In the genomic region with DNA sequence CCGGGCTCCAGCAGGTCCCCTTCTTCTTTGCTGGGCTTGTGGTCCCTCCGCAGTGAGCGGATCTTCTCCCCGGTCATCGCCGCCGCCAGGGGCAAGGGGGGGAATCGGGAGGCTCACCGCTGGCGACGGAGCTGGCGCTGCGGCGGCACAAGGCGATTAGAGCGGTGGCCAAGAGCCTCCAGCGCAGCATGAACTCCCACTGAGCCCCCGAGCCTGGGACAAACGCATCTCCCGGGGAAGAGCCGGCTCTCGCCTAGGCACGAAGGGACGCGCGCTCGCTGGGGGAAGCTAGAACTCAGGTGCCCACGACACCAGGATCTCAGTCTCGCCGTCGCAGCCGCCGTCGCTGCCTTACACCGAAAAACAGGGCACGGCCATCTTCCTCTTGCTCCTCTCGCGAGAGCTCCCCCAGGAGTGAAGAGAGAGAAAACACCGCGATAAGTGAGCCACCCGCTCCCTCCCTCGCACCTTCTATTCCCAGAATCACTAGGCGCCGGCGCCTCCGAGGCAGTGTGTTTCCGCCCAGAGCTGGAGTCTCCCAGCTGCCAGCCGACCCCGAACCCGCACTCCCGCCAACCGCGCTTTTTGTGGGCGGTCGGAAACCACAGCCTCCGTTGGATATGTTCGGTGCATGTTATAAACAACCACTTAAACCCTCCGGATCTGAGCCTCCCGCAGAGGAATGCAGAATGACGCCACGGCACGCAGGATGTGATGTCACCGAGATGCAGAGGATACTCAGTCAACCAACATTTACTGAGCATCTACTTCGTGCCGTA, we compare ENCODE assay signal across 1 cellular context.
A peak's percentile ranks its signal among the peaks of the same experiment; 100 is the strongest.
TF ChIP-seq lines count a peak whose summit lies in the region.

A gene with protein sequence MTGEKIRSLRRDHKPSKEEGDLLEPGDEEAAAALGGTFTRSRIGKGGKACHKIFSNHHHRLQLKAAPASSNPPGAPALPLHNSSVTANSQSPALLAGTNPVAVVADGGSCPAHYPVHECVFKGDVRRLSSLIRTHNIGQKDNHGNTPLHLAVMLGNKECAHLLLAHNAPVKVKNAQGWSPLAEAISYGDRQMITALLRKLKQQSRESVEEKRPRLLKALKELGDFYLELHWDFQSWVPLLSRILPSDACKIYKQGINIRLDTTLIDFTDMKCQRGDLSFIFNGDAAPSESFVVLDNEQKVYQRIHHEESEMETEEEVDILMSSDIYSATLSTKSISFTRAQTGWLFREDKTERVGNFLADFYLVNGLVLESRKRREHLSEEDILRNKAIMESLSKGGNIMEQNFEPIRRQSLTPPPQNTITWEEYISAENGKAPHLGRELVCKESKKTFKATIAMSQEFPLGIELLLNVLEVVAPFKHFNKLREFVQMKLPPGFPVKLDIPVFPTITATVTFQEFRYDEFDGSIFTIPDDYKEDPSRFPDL (minus strand): TSS at position 391 of the 779 bp plus-strand sequence. CDS start 314 bp downstream, at position 77.

TF ChIP-seq in K562, 482 proteins besides CTCF, POLR2A, EP300 and RAD21 (continued from another document and continues in another):
- TF ChIP-seq, protein P1, sequence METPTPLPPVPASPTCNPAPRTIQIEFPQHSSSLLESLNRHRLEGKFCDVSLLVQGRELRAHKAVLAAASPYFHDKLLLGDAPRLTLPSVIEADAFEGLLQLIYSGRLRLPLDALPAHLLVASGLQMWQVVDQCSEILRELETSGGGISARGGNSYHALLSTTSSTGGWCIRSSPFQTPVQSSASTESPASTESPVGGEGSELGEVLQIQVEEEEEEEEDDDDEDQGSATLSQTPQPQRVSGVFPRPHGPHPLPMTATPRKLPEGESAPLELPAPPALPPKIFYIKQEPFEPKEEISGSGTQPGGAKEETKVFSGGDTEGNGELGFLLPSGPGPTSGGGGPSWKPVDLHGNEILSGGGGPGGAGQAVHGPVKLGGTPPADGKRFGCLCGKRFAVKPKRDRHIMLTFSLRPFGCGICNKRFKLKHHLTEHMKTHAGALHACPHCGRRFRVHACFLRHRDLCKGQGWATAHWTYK (CRISPR knock-in tag; IDR thresholded peaks at IDR 0.05) = peak; percentile 17; the same call in 1 of the 2 replicates
- no peak for TF ChIP-seq PHF21A (IDR thresholded peaks at IDR 0.05; ENCODE audit: borderline replicate concordance, low read depth)
- TF ChIP-seq ZKSCAN1 (IDR thresholded peaks at IDR 0.05; ENCODE audit: low read depth, low read length) = 0 out of 2 replicates have a peak, but pooled peaks have one; percentile 15
- TF ChIP-seq KHSRP (IDR thresholded peaks at IDR 0.05) = peak; percentile 90
- no peak for TF ChIP-seq NCOA6 (IDR thresholded peaks at IDR 0.05)
- TF ChIP-seq PURB (CRISPR knock-in tag; IDR thresholded peaks at IDR 0.05; ENCODE audit: low read depth) = no peak
- TF ChIP-seq ZNF274 (IDR thresholded peaks at IDR 0.05; ENCODE audit: borderline replicate concordance, low read depth, low read length) = no peak
- TF ChIP-seq NR1H2 (CRISPR knock-in tag; IDR thresholded peaks at IDR 0.05) = no peak; the same call in 1 of the 2 replicates
- TF ChIP-seq, protein P2, sequence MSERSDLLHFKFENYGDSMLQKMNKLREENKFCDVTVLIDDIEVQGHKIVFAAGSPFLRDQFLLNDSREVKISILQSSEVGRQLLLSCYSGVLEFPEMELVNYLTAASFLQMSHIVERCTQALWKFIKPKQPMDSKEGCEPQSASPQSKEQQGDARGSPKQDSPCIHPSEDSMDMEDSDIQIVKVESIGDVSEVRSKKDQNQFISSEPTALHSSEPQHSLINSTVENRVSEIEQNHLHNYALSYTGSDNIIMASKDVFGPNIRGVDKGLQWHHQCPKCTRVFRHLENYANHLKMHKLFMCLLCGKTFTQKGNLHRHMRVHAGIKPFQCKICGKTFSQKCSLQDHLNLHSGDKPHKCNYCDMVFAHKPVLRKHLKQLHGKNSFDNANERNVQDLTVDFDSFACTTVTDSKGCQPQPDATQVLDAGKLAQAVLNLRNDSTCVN (CRISPR knock-in tag; IDR thresholded peaks at IDR 0.05) = peak; percentile 71; the same call in 1 of the 2 replicates
- TF ChIP-seq, protein P3, sequence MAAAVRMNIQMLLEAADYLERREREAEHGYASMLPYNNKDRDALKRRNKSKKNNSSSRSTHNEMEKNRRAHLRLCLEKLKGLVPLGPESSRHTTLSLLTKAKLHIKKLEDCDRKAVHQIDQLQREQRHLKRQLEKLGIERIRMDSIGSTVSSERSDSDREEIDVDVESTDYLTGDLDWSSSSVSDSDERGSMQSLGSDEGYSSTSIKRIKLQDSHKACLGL (CRISPR knock-in tag; IDR thresholded peaks at IDR 0.05; ENCODE audit: borderline replicate concordance, poor library complexity, severe bottlenecking) = no peak
- no peak for TF ChIP-seq RBM34 (IDR thresholded peaks at IDR 0.05; ENCODE audit: borderline replicate concordance, insufficient read depth, low read length)
- TF ChIP-seq NUFIP1 (IDR thresholded peaks at IDR 0.05; ENCODE audit: partially characterized antibody) = no peak
- peak; percentile 90 for TF ChIP-seq MTA1 (IDR thresholded peaks at IDR 0.05; ENCODE audit: borderline replicate concordance)
- TF ChIP-seq, protein P4, sequence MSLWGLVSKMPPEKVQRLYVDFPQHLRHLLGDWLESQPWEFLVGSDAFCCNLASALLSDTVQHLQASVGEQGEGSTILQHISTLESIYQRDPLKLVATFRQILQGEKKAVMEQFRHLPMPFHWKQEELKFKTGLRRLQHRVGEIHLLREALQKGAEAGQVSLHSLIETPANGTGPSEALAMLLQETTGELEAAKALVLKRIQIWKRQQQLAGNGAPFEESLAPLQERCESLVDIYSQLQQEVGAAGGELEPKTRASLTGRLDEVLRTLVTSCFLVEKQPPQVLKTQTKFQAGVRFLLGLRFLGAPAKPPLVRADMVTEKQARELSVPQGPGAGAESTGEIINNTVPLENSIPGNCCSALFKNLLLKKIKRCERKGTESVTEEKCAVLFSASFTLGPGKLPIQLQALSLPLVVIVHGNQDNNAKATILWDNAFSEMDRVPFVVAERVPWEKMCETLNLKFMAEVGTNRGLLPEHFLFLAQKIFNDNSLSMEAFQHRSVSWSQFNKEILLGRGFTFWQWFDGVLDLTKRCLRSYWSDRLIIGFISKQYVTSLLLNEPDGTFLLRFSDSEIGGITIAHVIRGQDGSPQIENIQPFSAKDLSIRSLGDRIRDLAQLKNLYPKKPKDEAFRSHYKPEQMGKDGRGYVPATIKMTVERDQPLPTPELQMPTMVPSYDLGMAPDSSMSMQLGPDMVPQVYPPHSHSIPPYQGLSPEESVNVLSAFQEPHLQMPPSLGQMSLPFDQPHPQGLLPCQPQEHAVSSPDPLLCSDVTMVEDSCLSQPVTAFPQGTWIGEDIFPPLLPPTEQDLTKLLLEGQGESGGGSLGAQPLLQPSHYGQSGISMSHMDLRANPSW (CRISPR knock-in tag; IDR thresholded peaks at IDR 0.05) = no peak; the same call in none of the 2 replicates
- TF ChIP-seq ZNF780A (CRISPR knock-in tag; IDR thresholded peaks at IDR 0.05) = no peak
- TF ChIP-seq SIRT6 (IDR thresholded peaks at IDR 0.05; ENCODE audit: low read depth, low read length) = no peak
- no peak for TF ChIP-seq ARID2 (IDR thresholded peaks at IDR 0.05)
- TF ChIP-seq, protein P5, sequence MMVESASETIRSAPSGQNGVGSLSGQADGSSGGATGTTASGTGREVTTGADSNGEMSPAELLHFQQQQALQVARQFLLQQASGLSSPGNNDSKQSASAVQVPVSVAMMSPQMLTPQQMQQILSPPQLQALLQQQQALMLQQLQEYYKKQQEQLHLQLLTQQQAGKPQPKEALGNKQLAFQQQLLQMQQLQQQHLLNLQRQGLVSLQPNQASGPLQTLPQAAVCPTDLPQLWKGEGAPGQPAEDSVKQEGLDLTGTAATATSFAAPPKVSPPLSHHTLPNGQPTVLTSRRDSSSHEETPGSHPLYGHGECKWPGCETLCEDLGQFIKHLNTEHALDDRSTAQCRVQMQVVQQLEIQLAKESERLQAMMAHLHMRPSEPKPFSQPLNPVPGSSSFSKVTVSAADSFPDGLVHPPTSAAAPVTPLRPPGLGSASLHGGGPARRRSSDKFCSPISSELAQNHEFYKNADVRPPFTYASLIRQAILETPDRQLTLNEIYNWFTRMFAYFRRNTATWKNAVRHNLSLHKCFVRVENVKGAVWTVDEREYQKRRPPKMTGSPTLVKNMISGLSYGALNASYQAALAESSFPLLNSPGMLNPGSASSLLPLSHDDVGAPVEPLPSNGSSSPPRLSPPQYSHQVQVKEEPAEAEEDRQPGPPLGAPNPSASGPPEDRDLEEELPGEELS (CRISPR knock-in tag; IDR thresholded peaks at IDR 0.05; ENCODE audit: borderline replicate concordance) = no peak
- no peak for TF ChIP-seq EZH2 (IDR thresholded peaks at IDR 0.05; ENCODE audit: borderline replicate concordance, low read depth, low read length)
- TF ChIP-seq EGR1 (conservative IDR thresholded peaks at IDR 0.05) = peak; percentile 41
- TF ChIP-seq TEAD4 (IDR thresholded peaks at IDR 0.05; ENCODE audit: low read length) = peak; percentile 79
- TF ChIP-seq TEAD4 (CRISPR knock-in tag; IDR thresholded peaks at IDR 0.05; ENCODE audit: borderline replicate concordance) = no peak
- TF ChIP-seq, protein P6, sequence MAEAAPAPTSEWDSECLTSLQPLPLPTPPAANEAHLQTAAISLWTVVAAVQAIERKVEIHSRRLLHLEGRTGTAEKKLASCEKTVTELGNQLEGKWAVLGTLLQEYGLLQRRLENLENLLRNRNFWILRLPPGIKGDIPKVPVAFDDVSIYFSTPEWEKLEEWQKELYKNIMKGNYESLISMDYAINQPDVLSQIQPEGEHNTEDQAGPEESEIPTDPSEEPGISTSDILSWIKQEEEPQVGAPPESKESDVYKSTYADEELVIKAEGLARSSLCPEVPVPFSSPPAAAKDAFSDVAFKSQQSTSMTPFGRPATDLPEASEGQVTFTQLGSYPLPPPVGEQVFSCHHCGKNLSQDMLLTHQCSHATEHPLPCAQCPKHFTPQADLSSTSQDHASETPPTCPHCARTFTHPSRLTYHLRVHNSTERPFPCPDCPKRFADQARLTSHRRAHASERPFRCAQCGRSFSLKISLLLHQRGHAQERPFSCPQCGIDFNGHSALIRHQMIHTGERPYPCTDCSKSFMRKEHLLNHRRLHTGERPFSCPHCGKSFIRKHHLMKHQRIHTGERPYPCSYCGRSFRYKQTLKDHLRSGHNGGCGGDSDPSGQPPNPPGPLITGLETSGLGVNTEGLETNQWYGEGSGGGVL (CRISPR knock-in tag; IDR thresholded peaks at IDR 0.05) = no peak
- TF ChIP-seq, protein P7, sequence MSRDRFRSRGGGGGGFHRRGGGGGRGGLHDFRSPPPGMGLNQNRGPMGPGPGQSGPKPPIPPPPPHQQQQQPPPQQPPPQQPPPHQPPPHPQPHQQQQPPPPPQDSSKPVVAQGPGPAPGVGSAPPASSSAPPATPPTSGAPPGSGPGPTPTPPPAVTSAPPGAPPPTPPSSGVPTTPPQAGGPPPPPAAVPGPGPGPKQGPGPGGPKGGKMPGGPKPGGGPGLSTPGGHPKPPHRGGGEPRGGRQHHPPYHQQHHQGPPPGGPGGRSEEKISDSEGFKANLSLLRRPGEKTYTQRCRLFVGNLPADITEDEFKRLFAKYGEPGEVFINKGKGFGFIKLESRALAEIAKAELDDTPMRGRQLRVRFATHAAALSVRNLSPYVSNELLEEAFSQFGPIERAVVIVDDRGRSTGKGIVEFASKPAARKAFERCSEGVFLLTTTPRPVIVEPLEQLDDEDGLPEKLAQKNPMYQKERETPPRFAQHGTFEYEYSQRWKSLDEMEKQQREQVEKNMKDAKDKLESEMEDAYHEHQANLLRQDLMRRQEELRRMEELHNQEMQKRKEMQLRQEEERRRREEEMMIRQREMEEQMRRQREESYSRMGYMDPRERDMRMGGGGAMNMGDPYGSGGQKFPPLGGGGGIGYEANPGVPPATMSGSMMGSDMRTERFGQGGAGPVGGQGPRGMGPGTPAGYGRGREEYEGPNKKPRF (IDR thresholded peaks at IDR 0.05; ENCODE audit: low read depth, low read length) = no peak
- no peak for TF ChIP-seq SNIP1 (IDR thresholded peaks at IDR 0.05; ENCODE audit: low read depth)
- no peak for TF ChIP-seq SAFB2 (IDR thresholded peaks at IDR 0.05; ENCODE audit: borderline replicate concordance, low read depth, low read length, severe bottlenecking)
- TF ChIP-seq, protein P8, sequence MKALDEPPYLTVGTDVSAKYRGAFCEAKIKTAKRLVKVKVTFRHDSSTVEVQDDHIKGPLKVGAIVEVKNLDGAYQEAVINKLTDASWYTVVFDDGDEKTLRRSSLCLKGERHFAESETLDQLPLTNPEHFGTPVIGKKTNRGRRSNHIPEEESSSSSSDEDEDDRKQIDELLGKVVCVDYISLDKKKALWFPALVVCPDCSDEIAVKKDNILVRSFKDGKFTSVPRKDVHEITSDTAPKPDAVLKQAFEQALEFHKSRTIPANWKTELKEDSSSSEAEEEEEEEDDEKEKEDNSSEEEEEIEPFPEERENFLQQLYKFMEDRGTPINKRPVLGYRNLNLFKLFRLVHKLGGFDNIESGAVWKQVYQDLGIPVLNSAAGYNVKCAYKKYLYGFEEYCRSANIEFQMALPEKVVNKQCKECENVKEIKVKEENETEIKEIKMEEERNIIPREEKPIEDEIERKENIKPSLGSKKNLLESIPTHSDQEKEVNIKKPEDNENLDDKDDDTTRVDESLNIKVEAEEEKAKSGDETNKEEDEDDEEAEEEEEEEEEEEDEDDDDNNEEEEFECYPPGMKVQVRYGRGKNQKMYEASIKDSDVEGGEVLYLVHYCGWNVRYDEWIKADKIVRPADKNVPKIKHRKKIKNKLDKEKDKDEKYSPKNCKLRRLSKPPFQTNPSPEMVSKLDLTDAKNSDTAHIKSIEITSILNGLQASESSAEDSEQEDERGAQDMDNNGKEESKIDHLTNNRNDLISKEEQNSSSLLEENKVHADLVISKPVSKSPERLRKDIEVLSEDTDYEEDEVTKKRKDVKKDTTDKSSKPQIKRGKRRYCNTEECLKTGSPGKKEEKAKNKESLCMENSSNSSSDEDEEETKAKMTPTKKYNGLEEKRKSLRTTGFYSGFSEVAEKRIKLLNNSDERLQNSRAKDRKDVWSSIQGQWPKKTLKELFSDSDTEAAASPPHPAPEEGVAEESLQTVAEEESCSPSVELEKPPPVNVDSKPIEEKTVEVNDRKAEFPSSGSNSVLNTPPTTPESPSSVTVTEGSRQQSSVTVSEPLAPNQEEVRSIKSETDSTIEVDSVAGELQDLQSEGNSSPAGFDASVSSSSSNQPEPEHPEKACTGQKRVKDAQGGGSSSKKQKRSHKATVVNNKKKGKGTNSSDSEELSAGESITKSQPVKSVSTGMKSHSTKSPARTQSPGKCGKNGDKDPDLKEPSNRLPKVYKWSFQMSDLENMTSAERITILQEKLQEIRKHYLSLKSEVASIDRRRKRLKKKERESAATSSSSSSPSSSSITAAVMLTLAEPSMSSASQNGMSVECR (CRISPR knock-in tag; IDR thresholded peaks at IDR 0.05) = peak; percentile 55; the same call in 1 of the 2 replicates
- peak; percentile 24 to 35; a peak in 1 of 4 replicates for TF ChIP-seq TBL1XR1 (IDR thresholded peaks at IDR 0.05; ENCODE audit: low read length in 2 of 2)
- TF ChIP-seq, protein P9, sequence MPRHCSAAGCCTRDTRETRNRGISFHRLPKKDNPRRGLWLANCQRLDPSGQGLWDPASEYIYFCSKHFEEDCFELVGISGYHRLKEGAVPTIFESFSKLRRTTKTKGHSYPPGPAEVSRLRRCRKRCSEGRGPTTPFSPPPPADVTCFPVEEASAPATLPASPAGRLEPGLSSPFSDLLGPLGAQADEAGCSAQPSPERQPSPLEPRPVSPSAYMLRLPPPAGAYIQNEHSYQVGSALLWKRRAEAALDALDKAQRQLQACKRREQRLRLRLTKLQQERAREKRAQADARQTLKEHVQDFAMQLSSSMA (CRISPR knock-in tag; IDR thresholded peaks at IDR 0.05) = no peak
- TF ChIP-seq FOXP1 (CRISPR knock-in tag; IDR thresholded peaks at IDR 0.05) = 0 out of 2 replicates have a peak, but pooled peaks have one; percentile 66
- no peak for TF ChIP-seq SREBF1 (IDR thresholded peaks at IDR 0.05; ENCODE audit: borderline replicate concordance, low read depth, low read length)
- no peak for TF ChIP-seq JUNB (CRISPR knock-in tag; conservative IDR thresholded peaks at IDR 0.05)
